9 cellular contexts compared by ENCODE assay signal in genomic region chr3:15300318-15301078, GRCh38. TPM values are rescaled to one million over a fixed set of nuclear protein-coding genes. Genes with fewer than 3 reads are reported as not detected.
A peak's percentile ranks its signal among the peaks of the same experiment; 100 is the strongest.
DNase-seq lines count a peak whose midpoint lies in the region; ATAC-seq, FAIRE-seq and TF ChIP-seq lines count a peak whose summit lies in the region.
"Had no signal": no experiment of that assay in that cellular context is flagged by ENCODE, and none has a peak within 500 bp of the region (broad histone marks: within the 10 kb centered on the region; RNA-seq: fewer than 3 reads in every experiment).

No MANE protein-coding gene starts in this region.

- H3K18ac ChIP-seq in H1 (ENCODE audit: extremely low read depth, low read length): no peak overlapping the region

- peaks cover 10% of the 10 kb centered on the region for H3K36me3 Mint-ChIP-seq in neural progenitor cell

- no peak for TF ChIP-seq RAD21 in H1 (IDR thresholded peaks at IDR 0.05 in 1 of 2, conservative IDR thresholded peaks at IDR 0.05 in 1 of 2; ENCODE audit: low read depth in 2 of 2, low read length in 2 of 2)

- H4K8ac ChIP-seq in H1 (ENCODE audit: extremely low read depth, insufficient read depth, low read length): no peak overlapping the region

- no peak overlapping the region for H2BK15ac ChIP-seq in H1 (ENCODE audit: low read length)

- TF ChIP-seq POLR2A in H1 (IDR thresholded peaks at IDR 0.05; ENCODE audit: control extremely low read depth in 1 of 2, low read depth in 2 of 2, low read length in 2 of 2) (no peak), prostate gland (IDR thresholded peaks at IDR 0.05) (no peak)

- H2AFZ ChIP-seq in H1 (ENCODE audit: low read length): no peak overlapping the region
- no peak overlapping the region for H2AFZ ChIP-seq in neural progenitor cell (replicated peaks)

- H4K91ac ChIP-seq in H1 (replicated peaks; ENCODE audit: insufficient read length, low read length): no peak overlapping the region

- no peak overlapping the region for H4K5ac ChIP-seq in H1 (ENCODE audit: insufficient read length, low read depth, low read length)

- H3K27ac ChIP-seq in H1 (ENCODE audit: low read depth, low read length): no peak overlapping the region
- no peak overlapping the region for H3K27ac ChIP-seq in neural progenitor cell
- no peak overlapping the region for H3K27ac ChIP-seq in prostate gland

- no peaks in the 10 kb centered on the region for H3K9me3 Mint-ChIP-seq in neural progenitor cell

- H3K23me2 ChIP-seq in H1 (ENCODE audit: low read depth, low read length): no peaks in the 10 kb centered on the region; the same call in 1 of the 2 replicates

- no peak overlapping the region for H3K23ac ChIP-seq in H1 (ENCODE audit: insufficient read length)

- no peaks in the 10 kb centered on the region for H3K9me3 ChIP-seq in H1 (ENCODE audit: insufficient read depth in 2 of 2, low read depth in 1 of 2, low read length in 1 of 2)
- H3K9me3 ChIP-seq in neural progenitor cell (ENCODE audit: low read depth): no peaks in the 10 kb centered on the region
- no peaks in the 10 kb centered on the region for H3K9me3 ChIP-seq in prostate gland

- no peak overlapping the region for H3K56ac ChIP-seq in H1 (replicated peaks; ENCODE audit: insufficient read length, low read depth, low read length)

- H2BK12ac ChIP-seq in H1 (ENCODE audit: low read depth, low read length): no peak overlapping the region

- no peak overlapping the region for H2BK120ac ChIP-seq in H1 (replicated peaks; ENCODE audit: low read depth, low read length)

- no peak overlapping the region for H2BK20ac ChIP-seq in H1 (ENCODE audit: low read length)

- DNase-seq in COLO668 (lab: John Stamatoyannopoulos, UW; ENCODE audit: unreplicated experiment) (peak; percentile 3), NCI-H226 (peak; percentile 95), H1 (ENCODE audit: low read depth in 1 of 2, low spot score in 2 of 2) (no peak), neural progenitor cell (ENCODE audit: low spot score) (no peak), prostate gland (ENCODE audit: low spot score) (no peak), NK-92 (lab: John Stamatoyannopoulos, UW; ENCODE audit: unreplicated experiment) (no peak), medulla oblongata (ENCODE audit: extremely low spot score) (no peak)

- 90% methylated on average over 7 of the region's 8 CpGs; no CpG with 5 or more reads in 1 of the 2 experiments for WGBS in H1 (ENCODE audit: extremely low coverage in 1 of 2, insufficient coverage in 1 of 2, insufficient read length in 1 of 2, insufficient replicate concordance in 2 of 2, low coverage in 1 of 2, low lambda C conversion rate in 2 of 2, missing lambda C conversion rate in 1 of 2), 2 experiments
- WGBS in prostate gland: 87% methylated on average over 7 of the region's 8 CpGs

- H3K27me3 Mint-ChIP-seq in neural progenitor cell (ENCODE audit: insufficient read depth, low read depth): peaks cover 2% of the 10 kb centered on the region

- no peak overlapping the region for H2BK5ac ChIP-seq in H1 (ENCODE audit: low read depth, low read length)

- H3K4me1 Mint-ChIP-seq in neural progenitor cell: peaks cover 2% of the 10 kb centered on the region

- H3K4me1 ChIP-seq in H1 (replicated peaks in 1 of 4; ENCODE audit: control insufficient read depth in 3 of 4, insufficient read depth in 4 of 4, low read length in 3 of 4) (no peaks in the 10 kb centered on the region), neural progenitor cell (no peaks in the 10 kb centered on the region), prostate gland (replicated peaks) (no peaks in the 10 kb centered on the region)

- no peak overlapping the region for H3K4me2 ChIP-seq in H1 (ENCODE audit: insufficient read depth in 1 of 2, low read depth in 2 of 2, low read length in 2 of 2)
- no peak overlapping the region for H3K4me2 ChIP-seq in neural progenitor cell

- no peak for TF ChIP-seq CTCF in H1 (IDR thresholded peaks at IDR 0.05; ENCODE audit: control extremely low read depth in 1 of 3, insufficient read depth in 1 of 3, low read depth in 1 of 3, low read length in 3 of 3)
- no peak for TF ChIP-seq CTCF in neural progenitor cell (IDR thresholded peaks at IDR 0.05)
- no peak for TF ChIP-seq CTCF in prostate gland (IDR thresholded peaks at IDR 0.05)

- H3K79me2 ChIP-seq in H1 (ENCODE audit: control insufficient read depth in 1 of 2, insufficient read depth in 2 of 2, low read length in 2 of 2): no peaks in the 10 kb centered on the region
- H3K79me2 ChIP-seq in neural progenitor cell (ENCODE audit: low read depth): no peaks in the 10 kb centered on the region

- H3K4me3 Mint-ChIP-seq in neural progenitor cell: no peak overlapping the region

- CTCF ChIA-PET in H1 (lab: Charles Lee; ENCODE audit: partially characterized antibody): interaction anchor here (0.6 to 4.1 kb wide), 7 partner anchors 9 to 80 kb away, joined by 3 to 19 read pairs (median 3); no protein-coding TSS in a partner anchor

- ATAC-seq in GM21529 (IDR thresholded peaks at IDR 0.05; ENCODE audit: unreplicated experiment): no peak

- no peak for FAIRE-seq in H1 (lab: Jason Lieb, UNC)
- FAIRE-seq: TTC549 had no signal

- intact Hi-C loops in prostate gland (cut with DNase I): no loop called here

- H3K4ac ChIP-seq in H1 (replicated peaks; ENCODE audit: insufficient read length, low read depth, low read length): no peak overlapping the region

- H3K9ac ChIP-seq in H1 (replicated peaks in 1 of 4; ENCODE audit: extremely low read depth in 1 of 4, low read depth in 3 of 4, low read length in 3 of 4) (no peak overlapping the region; a peak in 1 of 7 replicates), neural progenitor cell (no peak overlapping the region)

- H2AK5ac ChIP-seq in H1 (ENCODE audit: low read depth, low read length): 0 out of 2 replicates have a peak overlapping the region, but pooled peaks have one; percentile 65

- peaks cover 0 to 5% (median under 1%) of the 10 kb centered on the region in 4 experiments; a peak in 1 of 8 replicates for H3K36me3 ChIP-seq in H1 (ENCODE audit: control insufficient read depth in 2 of 4, insufficient read depth in 4 of 4, low read length in 3 of 4)
- H3K36me3 ChIP-seq in neural progenitor cell: no peaks in the 10 kb centered on the region
- no peaks in the 10 kb centered on the region for H3K36me3 ChIP-seq in prostate gland

- H3K27me3 ChIP-seq in H1 (replicated peaks in 1 of 4; ENCODE audit: control insufficient read depth in 3 of 4, extremely low read depth in 1 of 4, insufficient read depth in 3 of 4, low read length in 3 of 4): no peaks in the 10 kb centered on the region
- no peaks in the 10 kb centered on the region for H3K27me3 ChIP-seq in neural progenitor cell
- H3K27me3 ChIP-seq in prostate gland (replicated peaks; ENCODE audit: insufficient read depth): no peaks in the 10 kb centered on the region

- no peaks in the 10 kb centered on the region for H4K20me1 ChIP-seq in H1 (replicated peaks in 1 of 2; ENCODE audit: control insufficient read depth in 1 of 2, insufficient read depth in 2 of 2, low read length in 2 of 2)
- no peaks in the 10 kb centered on the region for H4K20me1 ChIP-seq in neural progenitor cell (ENCODE audit: low read depth)

- no peak overlapping the region for H3K14ac ChIP-seq in H1 (ENCODE audit: insufficient read length)

- POLR2A ChIA-PET in H1 (lab: Charles Lee; ENCODE audit: partially characterized antibody): no interaction called here

- no peaks in the 10 kb centered on the region for H3F3A ChIP-seq in neural progenitor cell (ENCODE audit: low read depth)

- H3K27ac Mint-ChIP-seq in neural progenitor cell: peak overlapping the region; percentile 28

- H3K79me1 ChIP-seq in H1 (ENCODE audit: low read depth, low read length): no peaks in the 10 kb centered on the region

- no peak for TF ChIP-seq EP300 in H1 (IDR thresholded peaks at IDR 0.05; ENCODE audit: borderline replicate concordance in 1 of 2, low read depth in 2 of 2, low read length in 2 of 2)

- H3K4me3 ChIP-seq in H1 (ENCODE audit: extremely low read depth in 1 of 4, insufficient read depth in 2 of 4, low read depth in 3 of 4, low read length in 4 of 4): no peak overlapping the region
- no peak overlapping the region for H3K4me3 ChIP-seq in neural progenitor cell
- no peak overlapping the region for H3K4me3 ChIP-seq in prostate gland

RNA-seq across cellular contexts. Expression of gene SH3BP5, which starts 31.9 kb away (rescaled TPM):
- 9.4 and 9.7 TPM in 2 replicates for total RNA-seq in H1 (2021; fragmentation: NEBNext Ultra II Directional; extraction: Animal tissue kit (Norgen Biotek cat#: 25700))
- polyA plus RNA-seq in H1 (2011; rRNA removed): 6.3 and 7.1 TPM in 2 replicates
- polyA plus RNA-seq in H1 (2011; cell fraction: cytosol; rRNA removed): 10.8 TPM
- polyA plus RNA-seq in H1 (2011; cell fraction: nucleus; rRNA removed): 8.9 TPM
- polyA plus RNA-seq in H1 (2012, experiment 1 of 2): 9.6 to 12.8 TPM (median 10.5 TPM) in 4 replicates
- 2.4 TPM for polyA plus RNA-seq in H1 (2012, experiment 2 of 2)
- 4.6 TPM for polyA plus RNA-seq in H1 (2013, experiment 1 of 2)
- 5.1 TPM for polyA plus RNA-seq in H1 (2013, experiment 2 of 2)
- polyA minus RNA-seq in H1 (2011; rRNA and poly(A)+ RNA removed): 6.6 and 7.8 TPM in 2 replicates
- polyA minus RNA-seq in H1 (2011; cell fraction: cytosol; rRNA and poly(A)+ RNA removed): 9.8 TPM
- polyA minus RNA-seq in H1 (2011; cell fraction: nucleus; rRNA and poly(A)+ RNA removed): 6.4 TPM
- total RNA-seq in neural progenitor cell (ENCODE audit: low replicate concordance) (9.1 and 11.2 TPM in 2 replicates), prostate gland (10 to 100 TPM; 13.3 to 71.6 TPM)

Comparison
In these comparisons a context has a peak if more than half of its experiments do, and no peak if none do; other contexts are left out.
1. DNase-seq: peak in COLO668 (single experiment) and NCI-H226 (single experiment); none in H1 (0 of 2), neural progenitor cell (single experiment), prostate gland (single experiment), NK-92 (single experiment) and medulla oblongata (single experiment).